In the genomic region with DNA sequence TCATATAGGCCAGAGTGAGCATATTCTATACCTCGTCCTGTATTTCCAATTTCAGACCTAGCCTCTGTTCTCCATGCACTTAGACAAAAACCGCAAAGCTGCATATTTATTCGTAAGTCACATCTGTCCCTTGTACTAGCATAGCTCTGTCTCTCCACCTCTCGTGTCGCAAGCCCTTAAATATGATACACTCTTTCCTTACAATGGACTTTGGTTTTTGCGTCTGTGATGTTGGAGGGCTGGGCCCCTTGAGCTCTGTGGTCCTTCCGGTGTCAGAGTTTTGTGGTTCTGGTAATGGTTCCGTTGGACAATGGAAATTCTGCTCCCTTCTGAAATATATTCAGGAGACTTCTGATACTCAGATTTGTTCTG, we compare ENCODE assay signal across 1 cellular context.
TF ChIP-seq lines count a peak whose summit lies in the region.

No MANE protein-coding gene starts in this region.

TF ChIP-seq in GM23338, 12 proteins besides CTCF, POLR2A, EP300 and RAD21:
- TF ChIP-seq EZH2phosphoT487 (IDR thresholded peaks at IDR 0.05; ENCODE audit: unreplicated experiment): no peak
- no peak for TF ChIP-seq NANOG (IDR thresholded peaks at IDR 0.05; ENCODE audit: borderline replicate concordance)
- no peak for TF ChIP-seq JUNB (IDR thresholded peaks at IDR 0.05; ENCODE audit: unreplicated experiment)
- no peak for TF ChIP-seq POLR2AphosphoS5 (IDR thresholded peaks at IDR 0.05; ENCODE audit: low read depth)
- TF ChIP-seq ZNF331 (CRISPR knock-in tag; IDR thresholded peaks at IDR 0.05; ENCODE audit: low read depth): no peak
- TF ChIP-seq CREB1 (CRISPR knock-in tag; IDR thresholded peaks at IDR 0.05; ENCODE audit: low read depth): no peak
- TF ChIP-seq, protein P1, sequence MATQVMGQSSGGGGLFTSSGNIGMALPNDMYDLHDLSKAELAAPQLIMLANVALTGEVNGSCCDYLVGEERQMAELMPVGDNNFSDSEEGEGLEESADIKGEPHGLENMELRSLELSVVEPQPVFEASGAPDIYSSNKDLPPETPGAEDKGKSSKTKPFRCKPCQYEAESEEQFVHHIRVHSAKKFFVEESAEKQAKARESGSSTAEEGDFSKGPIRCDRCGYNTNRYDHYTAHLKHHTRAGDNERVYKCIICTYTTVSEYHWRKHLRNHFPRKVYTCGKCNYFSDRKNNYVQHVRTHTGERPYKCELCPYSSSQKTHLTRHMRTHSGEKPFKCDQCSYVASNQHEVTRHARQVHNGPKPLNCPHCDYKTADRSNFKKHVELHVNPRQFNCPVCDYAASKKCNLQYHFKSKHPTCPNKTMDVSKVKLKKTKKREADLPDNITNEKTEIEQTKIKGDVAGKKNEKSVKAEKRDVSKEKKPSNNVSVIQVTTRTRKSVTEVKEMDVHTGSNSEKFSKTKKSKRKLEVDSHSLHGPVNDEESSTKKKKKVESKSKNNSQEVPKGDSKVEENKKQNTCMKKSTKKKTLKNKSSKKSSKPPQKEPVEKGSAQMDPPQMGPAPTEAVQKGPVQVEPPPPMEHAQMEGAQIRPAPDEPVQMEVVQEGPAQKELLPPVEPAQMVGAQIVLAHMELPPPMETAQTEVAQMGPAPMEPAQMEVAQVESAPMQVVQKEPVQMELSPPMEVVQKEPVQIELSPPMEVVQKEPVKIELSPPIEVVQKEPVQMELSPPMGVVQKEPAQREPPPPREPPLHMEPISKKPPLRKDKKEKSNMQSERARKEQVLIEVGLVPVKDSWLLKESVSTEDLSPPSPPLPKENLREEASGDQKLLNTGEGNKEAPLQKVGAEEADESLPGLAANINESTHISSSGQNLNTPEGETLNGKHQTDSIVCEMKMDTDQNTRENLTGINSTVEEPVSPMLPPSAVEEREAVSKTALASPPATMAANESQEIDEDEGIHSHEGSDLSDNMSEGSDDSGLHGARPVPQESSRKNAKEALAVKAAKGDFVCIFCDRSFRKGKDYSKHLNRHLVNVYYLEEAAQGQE (IDR thresholded peaks at IDR 0.05; ENCODE audit: unreplicated experiment): no peak
- TF ChIP-seq ZNF114 (CRISPR knock-in tag; IDR thresholded peaks at IDR 0.05): no peak
- no peak for TF ChIP-seq STAT1 (IDR thresholded peaks at IDR 0.05; ENCODE audit: unreplicated experiment)
- TF ChIP-seq, protein P2, sequence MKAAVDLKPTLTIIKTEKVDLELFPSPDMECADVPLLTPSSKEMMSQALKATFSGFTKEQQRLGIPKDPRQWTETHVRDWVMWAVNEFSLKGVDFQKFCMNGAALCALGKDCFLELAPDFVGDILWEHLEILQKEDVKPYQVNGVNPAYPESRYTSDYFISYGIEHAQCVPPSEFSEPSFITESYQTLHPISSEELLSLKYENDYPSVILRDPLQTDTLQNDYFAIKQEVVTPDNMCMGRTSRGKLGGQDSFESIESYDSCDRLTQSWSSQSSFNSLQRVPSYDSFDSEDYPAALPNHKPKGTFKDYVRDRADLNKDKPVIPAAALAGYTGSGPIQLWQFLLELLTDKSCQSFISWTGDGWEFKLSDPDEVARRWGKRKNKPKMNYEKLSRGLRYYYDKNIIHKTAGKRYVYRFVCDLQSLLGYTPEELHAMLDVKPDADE (IDR thresholded peaks at IDR 0.05): no peak
- TF ChIP-seq ZNF462 (CRISPR knock-in tag; IDR thresholded peaks at IDR 0.05): no peak
- no peak for TF ChIP-seq EZH2 (IDR thresholded peaks at IDR 0.05; ENCODE audit: low read depth, unreplicated experiment)
